In the genomic region with DNA sequence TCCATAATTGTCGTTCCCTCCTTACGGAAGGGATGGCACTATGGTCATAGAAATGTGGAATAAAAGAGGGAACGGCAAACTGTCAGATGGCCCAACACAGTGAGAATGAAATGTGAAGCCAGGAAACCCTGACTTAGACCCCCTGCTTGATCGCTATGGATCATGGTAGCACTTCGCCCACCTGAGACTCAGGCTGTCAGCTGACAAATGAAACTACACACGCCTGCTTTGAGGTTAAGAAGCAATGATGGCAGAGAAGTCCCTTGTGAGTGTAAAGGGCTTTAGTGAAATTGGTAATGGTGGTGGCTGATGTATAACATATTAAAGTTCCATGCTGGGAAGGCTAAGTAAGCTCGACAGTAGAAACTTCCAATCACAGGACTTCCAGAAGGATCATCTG, we compare ENCODE assay signal across 14 cellular contexts.
DNase-seq lines count a peak whose midpoint lies in the region; ATAC-seq and TF ChIP-seq lines count a peak whose summit lies in the region.
"Had no signal": no experiment of that assay in that cellular context is flagged by ENCODE, and none has a peak within 500 bp of the region (broad histone marks: within the 10 kb centered on the region; RNA-seq: fewer than 3 reads in every experiment).

No MANE protein-coding gene starts in this region.

- peaks cover 25% of the 10 kb centered on the region for H3K36me3 Mint-ChIP-seq in activated T-cell treated with anti-CD3 and anti-CD28 coated beads, Interleukin-2, amount 50 U/mL, for 4 hours (ENCODE audit: insufficient read depth)
- peaks cover 41% of the 10 kb centered on the region for H3K36me3 Mint-ChIP-seq in T-cell

- POLR2A ChIA-PET in T-cell (lab: Charles Lee), result interaction anchor here (0.6 to 1.0 kb wide), 5 partner anchors 13 to 631 kb away, joined by 3 to 6 read pairs (median 4); a partner anchor contains a TSS

- H3K27ac ChIP-seq in gastroesophageal sphincter (peak overlapping the region; percentile 21 to 83 (median 57)), spleen (peak overlapping the region in 7 of 8 donors; percentile 16 to 66 (median 57))

- peak overlapping the region; percentile 58 for H3K4me3 Mint-ChIP-seq in activated T-cell treated with anti-CD3 and anti-CD28 coated beads, Interleukin-2, amount 50 U/mL, for 4 hours
- H3K4me3 Mint-ChIP-seq in T-cell, result peak overlapping the region; percentile 50 to 72 (median 65)
- H3K4me3 Mint-ChIP-seq: memory B cell had no signal

- H3K4me3 ChIP-seq in gastroesophageal sphincter, result no peak overlapping the region
- H3K4me3 ChIP-seq in spleen, result no peak overlapping the region
- H3K4me3 ChIP-seq: A549, HAP-1 had no signal

- TF ChIP-seq CTCF in gastroesophageal sphincter (IDR thresholded peaks at IDR 0.05) (no peak), spleen (IDR thresholded peaks at IDR 0.05 in 8 of 11, conservative IDR thresholded peaks at IDR 0.05 in 3 of 11) (no peak)

- 89 to 100% methylated on average over 1 to 7 of the region's 7 CpGs for WGBS in gastroesophageal sphincter (ENCODE audit: low coverage in 1 of 2), 2 donors
- 76 to 96% (median 89%) methylated on average over 7 of the region's 7 CpGs for WGBS in spleen, 5 donors

- no peak for TF ChIP-seq EP300 in gastroesophageal sphincter (IDR thresholded peaks at IDR 0.05)

- TF ChIP-seq POLR2A in gastroesophageal sphincter (IDR thresholded peaks at IDR 0.05) (no peak), spleen (IDR thresholded peaks at IDR 0.05) (no peak)

- peaks cover 59% of the 10 kb centered on the region for H3K4me1 Mint-ChIP-seq in activated T-cell treated with anti-CD3 and anti-CD28 coated beads, Interleukin-2, amount 50 U/mL, for 4 hours (ENCODE audit: low read depth)
- peaks cover 21 to 60% (median 56%) of the 10 kb centered on the region in 3 donors for H3K4me1 Mint-ChIP-seq in T-cell
- H3K4me1 Mint-ChIP-seq: memory B cell had no signal

- H3K9me3 ChIP-seq in gastroesophageal sphincter (no peaks in the 10 kb centered on the region), spleen (no peaks in the 10 kb centered on the region)
- H3K9me3 ChIP-seq: A549, HAP-1 had no signal

- H3K27me3 ChIP-seq in gastroesophageal sphincter (no peaks in the 10 kb centered on the region), spleen (replicated peaks in 1 of 7) (no peaks in the 10 kb centered on the region)

- intact Hi-C loops in spleen (cut with DNase I; ENCODE audit: low total_unique reads), result no loop called here

- H3K4me1 ChIP-seq in gastroesophageal sphincter (peaks cover 3 to 46% (median 16%) of the 10 kb centered on the region in 3 donors), spleen (peaks cover 2 to 49% (median 18%) of the 10 kb centered on the region in 6 donors)
- H3K4me1 ChIP-seq: HAP-1 had no signal

- CTCF ChIA-PET in T-cell (lab: Charles Lee), result interaction anchor here (0.6 to 2.5 kb wide), 10 partner anchors 12 to 918 kb away, joined by 3 to 16 read pairs (median 4); a partner anchor contains a TSS

- DNase-seq in activated T-cell treated with anti-CD3 and anti-CD28 coated beads, Interleukin-2, amount 50 U/mL, for 4 hours, result no peak
- DNase-seq in activated T-cell treated with anti-CD3 and anti-CD28 coated beads, Interleukin-2, amount 50 U/mL, for 1 hour, result no peak
- DNase-seq in T-cell (no peak), spleen (no peak), RKO (ENCODE audit: low spot score) (no peak)
- DNase-seq: activated CD4-positive, alpha-beta T cell treated with anti-CD3 and anti-CD28 coated beads, Interleukin-2, amount 50 U/mL, for 1 hour; DMS79 treated with DMSO at 0.1 percent for 48 hours; NCI-H1694 treated with DMSO at 0.1 percent for 48 hours had no signal

- peak in 1 of 2 donors; percentile 27 for ATAC-seq in activated T-cell treated with anti-CD3 and anti-CD28 coated beads, Interleukin-2, amount 50 U/mL, for 4 hours
- ATAC-seq in T-cell (replicated peaks in 1 of 4) (no peak), gastroesophageal sphincter (no peak), HG03442 (IDR thresholded peaks at IDR 0.05; ENCODE audit: unreplicated experiment) (no peak), GM18861 (IDR thresholded peaks at IDR 0.05; ENCODE audit: unreplicated experiment) (no peak)
- ATAC-seq: A549 had no signal

- peaks cover 7% of the 10 kb centered on the region for H3K9me3 Mint-ChIP-seq in activated T-cell treated with anti-CD3 and anti-CD28 coated beads, Interleukin-2, amount 50 U/mL, for 4 hours
- H3K9me3 Mint-ChIP-seq in T-cell, result peaks cover 0 to 5% (median 3%) of the 10 kb centered on the region in 3 donors

- H3K36me3 ChIP-seq in gastroesophageal sphincter (peaks cover 0 to 35% of the 10 kb centered on the region in 2 donors), spleen (peaks cover 0 to 5% (median 0%) of the 10 kb centered on the region in 6 donors)
- H3K36me3 ChIP-seq: HAP-1 had no signal

- H3K27me3 Mint-ChIP-seq in activated T-cell treated with anti-CD3 and anti-CD28 coated beads, Interleukin-2, amount 50 U/mL, for 4 hours (ENCODE audit: low read depth), result no peaks in the 10 kb centered on the region
- no peaks in the 10 kb centered on the region for H3K27me3 Mint-ChIP-seq in T-cell

- H3K27ac Mint-ChIP-seq in T-cell, result peak overlapping the region; percentile 91 to 93
- H3K27ac Mint-ChIP-seq: memory B cell had no signal
